In the genomic region with DNA sequence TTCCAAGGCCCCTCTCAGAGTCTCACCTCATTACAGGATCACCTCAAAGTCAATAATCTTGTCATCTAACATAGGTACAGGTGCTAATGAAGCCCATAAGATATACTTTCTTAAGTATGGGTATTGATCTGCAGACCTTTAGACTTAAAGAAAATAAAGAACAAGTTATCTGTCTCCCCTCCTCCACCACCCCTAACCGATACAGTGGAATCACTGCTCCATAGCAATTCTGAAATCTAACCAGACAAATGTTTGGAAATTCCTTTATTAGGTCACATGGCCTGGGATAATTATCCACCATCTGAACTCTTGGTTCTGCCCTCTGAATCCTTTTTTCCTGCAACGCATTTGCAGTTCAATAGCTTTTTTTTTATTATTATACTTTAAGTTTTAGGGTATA, we compare ENCODE assay signal across 32 cellular contexts. TPM values are rescaled to one million over a fixed set of nuclear protein-coding genes. Genes with fewer than 3 reads are reported as not detected.
"Had no signal": no experiment of that assay in that cellular context is flagged by ENCODE, and none has a peak within 500 bp of the region (broad histone marks: within the 10 kb centered on the region; RNA-seq: fewer than 3 reads in every experiment).

No MANE protein-coding gene starts in this region.

- H3K9ac ChIP-seq: neural progenitor cell, parathyroid adenoma had no signal

- H3K4me3 Mint-ChIP-seq: naive thymus-derived CD4-positive, alpha-beta T cell; natural killer cell; nephron; neural progenitor cell; stimulated activated naive B cell treated with anti-CD40 and anti-IgM and Interleukin-4, amounts not matched to agents 10 μg/mL and 1 μg/mL and 100 μg/mL, for 72 hours; stimulated activated naive CD8-positive, alpha-beta T cell treated with anti-CD3 and anti-CD28 coated beads, Interleukin-15, Interleukin-2, amounts not matched to agents 100 ng/mL and 50 ng/mL, for 24 hours; type B pancreatic cell had no signal

- H3K27me3 Mint-ChIP-seq: naive thymus-derived CD4-positive, alpha-beta T cell; progenitor cell of endocrine pancreas; stimulated activated naive B cell treated with anti-CD40 and anti-IgM and Interleukin-4, amounts not matched to agents 10 μg/mL and 1 μg/mL and 100 μg/mL, for 72 hours; stimulated activated naive CD8-positive, alpha-beta T cell treated with anti-CD3 and anti-CD28 coated beads, Interleukin-15, Interleukin-2, amounts not matched to agents 100 ng/mL and 50 ng/mL, for 24 hours; type B pancreatic cell had no signal

- DNase-seq: naive thymus-derived CD4-positive, alpha-beta T cell; natural killer cell; occipital lobe; ovary; posterior cingulate gyrus; psoas muscle; right cardiac atrium; spleen; stimulated activated CD4-positive, alpha-beta T cell treated with anti-CD3 and anti-CD28 coated beads, Interleukin-12 subunit alpha, Interleukin-12 subunit beta, amount 100 ng/mL, for 4 hours; stimulated activated CD4-positive, alpha-beta T cell treated with anti-CD3 and anti-CD28 coated beads, Interleukin-1b, Interleukin-23, amount 100 ng/mL, for 48 hours; stimulated activated CD4-positive, alpha-beta T cell treated with anti-CD3 and anti-CD28 coated beads, Interleukin-4, amount 100 ng/mL, for 1 hour; stimulated activated CD4-positive, alpha-beta T cell treated with anti-CD3 and anti-CD28 coated beads, Interleukin-4, amount 100 ng/mL, for 4 hours; stimulated activated CD8-positive, alpha-beta memory T cell treated with anti-CD3 and anti-CD28 coated beads, Interleukin-4, amount 100 ng/mL, for 48 hours; stimulated activated naive B cell treated with anti-CD40 and anti-IgM and Interleukin-4, amounts not matched to agents 10 μg/mL and 1 μg/mL and 100 μg/mL, for 72 hours; stimulated activated naive CD4-positive, alpha-beta T cell treated with Interleukin-2 at 50 U/mL for 16 hours; stomach; substantia nigra; testis; tibial artery; transverse colon; upper lobe of right lung; uterus had no signal

- H3K4me3 ChIP-seq: neural progenitor cell, ovary, psoas muscle, skin epidermis, smooth muscle cell, spleen, stomach, suprapubic skin, testis, tibial artery, transverse colon, upper lobe of right lung, uterus had no signal

- H3K4me1 ChIP-seq: neural progenitor cell, parathyroid adenoma, psoas muscle, upper lobe of right lung, uterus had no signal

- H3K27me3 ChIP-seq: neural progenitor cell, ovary, spleen, stomach, suprapubic skin, testis, tibial artery, transverse colon, upper lobe of right lung, uterus had no signal

- ATAC-seq: naive thymus-derived CD4-positive, alpha-beta T cell; natural killer cell; psoas muscle; right cardiac atrium; sciatic nerve; stimulated activated naive B cell treated with anti-CD40 and anti-IgM and Interleukin-4, amounts not matched to agents 10 μg/mL and 1 μg/mL and 100 μg/mL, for 72 hours; upper lobe of right lung had no signal

- H3K9me3 ChIP-seq: testis had no signal

- H3K36me3 ChIP-seq: neural progenitor cell, ovary, suprapubic skin, upper lobe of right lung, uterus had no signal

- H3K27ac Mint-ChIP-seq: naive thymus-derived CD4-positive, alpha-beta T cell; natural killer cell; nephron; neural progenitor cell; progenitor cell of endocrine pancreas; stimulated activated naive B cell treated with anti-CD40 and anti-IgM and Interleukin-4, amounts not matched to agents 10 μg/mL and 1 μg/mL and 100 μg/mL, for 72 hours; stimulated activated naive CD8-positive, alpha-beta T cell treated with anti-CD3 and anti-CD28 coated beads, Interleukin-15, Interleukin-2, amounts not matched to agents 100 ng/mL and 50 ng/mL, for 24 hours; type B pancreatic cell had no signal

- H3K9me3 Mint-ChIP-seq: type B pancreatic cell had no signal

- H3K27ac ChIP-seq: neural progenitor cell, ovary, parathyroid adenoma, psoas muscle, skin epidermis, spleen, stomach, suprapubic skin, testis, tibial artery, transverse colon, upper lobe of right lung, uterus had no signal

RNA-seq across cellular contexts. Expression of a gene that starts 55.1 kb away (rescaled TPM):
- total RNA-seq: progenitor cell of endocrine pancreas had no signal
